1 cellular context compared by ENCODE assay signal in the genomic region with DNA sequence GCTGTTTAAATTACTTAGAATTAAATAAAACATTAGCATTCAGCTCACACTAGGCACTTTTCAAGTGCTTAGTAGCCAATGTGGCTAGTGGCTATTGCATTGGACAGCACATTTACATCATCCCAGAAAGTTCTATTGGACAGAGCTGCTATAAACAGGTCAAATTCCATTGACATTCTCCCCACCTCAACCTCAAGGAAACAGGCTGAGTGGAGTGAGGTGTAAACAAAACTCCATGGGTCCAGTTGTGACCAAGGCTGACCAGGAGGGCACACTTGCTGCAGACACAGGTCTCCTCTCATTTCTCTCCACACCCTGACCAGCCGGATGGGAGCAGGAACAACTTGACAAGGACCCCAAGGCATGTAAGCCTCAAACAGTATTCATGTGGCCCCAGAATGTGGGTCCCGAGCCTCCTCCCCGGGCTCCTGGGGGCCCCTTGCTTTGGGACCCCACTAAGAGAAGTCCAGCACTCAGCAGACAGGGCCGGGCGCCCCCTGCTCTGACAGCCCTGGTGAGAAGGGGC.
TF ChIP-seq lines count a peak whose summit lies in the region.

No MANE protein-coding gene starts in this region.

TF ChIP-seq in GM23338, 12 proteins besides CTCF, POLR2A, EP300 and RAD21 (continued from another document):
- TF ChIP-seq, protein P1, sequence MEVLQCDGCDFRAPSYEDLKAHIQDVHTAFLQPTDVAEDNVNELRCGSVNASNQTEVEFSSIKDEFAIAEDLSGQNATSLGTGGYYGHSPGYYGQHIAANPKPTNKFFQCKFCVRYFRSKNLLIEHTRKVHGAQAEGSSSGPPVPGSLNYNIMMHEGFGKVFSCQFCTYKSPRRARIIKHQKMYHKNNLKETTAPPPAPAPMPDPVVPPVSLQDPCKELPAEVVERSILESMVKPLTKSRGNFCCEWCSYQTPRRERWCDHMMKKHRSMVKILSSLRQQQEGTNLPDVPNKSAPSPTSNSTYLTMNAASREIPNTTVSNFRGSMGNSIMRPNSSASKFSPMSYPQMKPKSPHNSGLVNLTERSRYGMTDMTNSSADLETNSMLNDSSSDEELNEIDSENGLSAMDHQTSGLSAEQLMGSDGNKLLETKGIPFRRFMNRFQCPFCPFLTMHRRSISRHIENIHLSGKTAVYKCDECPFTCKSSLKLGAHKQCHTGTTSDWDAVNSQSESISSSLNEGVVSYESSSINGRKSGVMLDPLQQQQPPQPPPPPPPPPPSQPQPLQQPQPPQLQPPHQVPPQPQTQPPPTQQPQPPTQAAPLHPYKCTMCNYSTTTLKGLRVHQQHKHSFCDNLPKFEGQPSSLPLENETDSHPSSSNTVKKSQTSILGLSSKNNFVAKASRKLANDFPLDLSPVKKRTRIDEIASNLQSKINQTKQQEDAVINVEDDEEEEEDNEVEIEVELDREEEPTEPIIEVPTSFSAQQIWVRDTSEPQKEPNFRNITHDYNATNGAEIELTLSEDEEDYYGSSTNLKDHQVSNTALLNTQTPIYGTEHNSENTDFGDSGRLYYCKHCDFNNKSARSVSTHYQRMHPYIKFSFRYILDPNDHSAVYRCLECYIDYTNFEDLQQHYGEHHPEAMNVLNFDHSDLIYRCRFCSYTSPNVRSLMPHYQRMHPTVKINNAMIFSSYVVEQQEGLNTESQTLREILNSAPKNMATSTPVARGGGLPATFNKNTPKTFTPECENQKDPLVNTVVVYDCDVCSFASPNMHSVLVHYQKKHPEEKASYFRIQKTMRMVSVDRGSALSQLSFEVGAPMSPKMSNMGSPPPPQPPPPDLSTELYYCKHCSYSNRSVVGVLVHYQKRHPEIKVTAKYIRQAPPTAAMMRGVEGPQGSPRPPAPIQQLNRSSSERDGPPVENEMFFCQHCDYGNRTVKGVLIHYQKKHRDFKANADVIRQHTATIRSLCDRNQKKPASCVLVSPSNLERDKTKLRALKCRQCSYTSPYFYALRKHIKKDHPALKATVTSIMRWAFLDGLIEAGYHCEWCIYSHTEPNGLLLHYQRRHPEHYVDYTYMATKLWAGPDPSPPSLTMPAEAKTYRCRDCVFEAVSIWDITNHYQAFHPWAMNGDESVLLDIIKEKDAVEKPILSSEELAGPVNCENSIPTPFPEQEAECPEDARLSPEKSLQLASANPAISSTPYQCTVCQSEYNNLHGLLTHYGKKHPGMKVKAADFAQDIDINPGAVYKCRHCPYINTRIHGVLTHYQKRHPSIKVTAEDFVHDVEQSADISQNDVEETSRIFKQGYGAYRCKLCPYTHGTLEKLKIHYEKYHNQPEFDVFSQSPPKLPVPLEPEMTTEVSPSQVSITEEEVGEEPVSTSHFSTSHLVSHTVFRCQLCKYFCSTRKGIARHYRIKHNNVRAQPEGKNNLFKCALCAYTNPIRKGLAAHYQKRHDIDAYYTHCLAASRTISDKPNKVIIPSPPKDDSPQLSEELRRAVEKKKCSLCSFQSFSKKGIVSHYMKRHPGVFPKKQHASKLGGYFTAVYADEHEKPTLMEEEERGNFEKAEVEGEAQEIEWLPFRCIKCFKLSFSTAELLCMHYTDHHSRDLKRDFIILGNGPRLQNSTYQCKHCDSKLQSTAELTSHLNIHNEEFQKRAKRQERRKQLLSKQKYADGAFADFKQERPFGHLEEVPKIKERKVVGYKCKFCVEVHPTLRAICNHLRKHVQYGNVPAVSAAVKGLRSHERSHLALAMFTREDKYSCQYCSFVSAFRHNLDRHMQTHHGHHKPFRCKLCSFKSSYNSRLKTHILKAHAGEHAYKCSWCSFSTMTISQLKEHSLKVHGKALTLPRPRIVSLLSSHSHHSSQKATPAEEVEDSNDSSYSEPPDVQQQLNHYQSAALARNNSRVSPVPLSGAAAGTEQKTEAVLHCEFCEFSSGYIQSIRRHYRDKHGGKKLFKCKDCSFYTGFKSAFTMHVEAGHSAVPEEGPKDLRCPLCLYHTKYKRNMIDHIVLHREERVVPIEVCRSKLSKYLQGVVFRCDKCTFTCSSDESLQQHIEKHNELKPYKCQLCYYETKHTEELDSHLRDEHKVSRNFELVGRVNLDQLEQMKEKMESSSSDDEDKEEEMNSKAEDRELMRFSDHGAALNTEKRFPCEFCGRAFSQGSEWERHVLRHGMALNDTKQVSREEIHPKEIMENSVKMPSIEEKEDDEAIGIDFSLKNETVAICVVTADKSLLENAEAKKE (CRISPR knock-in tag; IDR thresholded peaks at IDR 0.05), result no peak
- TF ChIP-seq POLR2AphosphoS5 (IDR thresholded peaks at IDR 0.05; ENCODE audit: low read depth), result no peak
